Comparison of ENCODE assay signal across 29 cellular contexts in the genomic region with DNA sequence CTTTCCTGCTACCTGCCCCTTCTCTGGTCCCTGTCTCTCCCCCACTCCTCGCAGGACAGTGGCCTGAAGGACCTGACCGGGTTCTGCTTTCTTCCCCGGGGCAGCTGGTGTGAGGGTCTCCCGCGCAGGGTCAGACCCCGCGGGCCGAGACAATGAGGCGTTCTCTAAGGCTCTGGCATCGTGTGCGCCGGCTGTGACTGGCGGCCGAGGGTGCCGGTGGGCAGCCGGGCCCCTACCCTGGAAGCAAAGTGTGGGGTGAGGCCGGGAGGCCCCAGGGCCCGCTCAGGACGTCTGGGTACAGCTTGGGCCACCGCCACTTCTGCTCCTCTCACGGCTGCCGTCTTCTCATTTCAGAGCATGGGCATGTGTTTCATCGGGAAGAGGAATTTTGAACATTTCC.
"Had no signal": no experiment of that assay in that cellular context is flagged by ENCODE, and none has a peak within 500 bp of the region (broad histone marks: within the 10 kb centered on the region; RNA-seq: fewer than 3 reads in every experiment).

No MANE protein-coding gene starts in this region.

- H3K27me3 ChIP-seq: breast epithelium, esophagus muscularis mucosa, foreskin keratinocyte, neural progenitor cell, thyroid gland, upper lobe of left lung had no signal

- H3K36me3 Mint-ChIP-seq: natural killer cell had no signal

- DNase-seq: activated B cell treated with CpG ODN at 0.5 μM for 24 hours; activated CD4-positive, alpha-beta T cell treated with anti-CD3 and anti-CD28 coated beads, Interleukin-2, amount 50 U/mL, for 1 hour; activated CD8-positive, alpha-beta T cell treated with anti-CD3 and anti-CD28 coated beads for 36 hours; activated gamma-delta T cell treated with Interleukin-2 at 50 U/mL for 16 hours; activated naive CD4-positive, alpha-beta T cell treated with anti-CD3 and anti-CD28 coated beads, Interleukin-2, amount 50 U/mL, for 16 hours; activated T-cell treated with anti-CD3 and anti-CD28 coated beads, Interleukin-2, amount 50 U/mL, for 4 hours; amniotic stem cell; dermis blood vessel endothelial cell; effector CD4-positive, alpha-beta T cell; foreskin keratinocyte; mesendoderm; natural killer cell; stimulated activated CD4-positive, alpha-beta T cell treated with anti-CD3 and anti-CD28 coated beads, Interleukin-12 subunit alpha, Interleukin-12 subunit beta, amount 100 ng/mL, for 4 hours; stimulated activated CD4-positive, alpha-beta T cell treated with anti-CD3 and anti-CD28 coated beads, Interleukin-4, amount 100 ng/mL, for 1 hour; stimulated activated naive CD8-positive, alpha-beta T cell treated with anti-CD3 and anti-CD28 coated beads, Interleukin-15, amount 100 ng/mL, for 72 hours; substantia nigra; T-helper 1 cell; thyroid gland had no signal

- FAIRE-seq: colon, islet of Langerhans had no signal

- H3K4me1 Mint-ChIP-seq: activated T-helper 17 cell treated with anti-CD3 and anti-CD28 coated beads, Interleukin-2, amount 50 U/mL, for 72 hours had no signal

- H2AFZ ChIP-seq: neural progenitor cell had no signal

- H3K4me2 ChIP-seq: neural progenitor cell had no signal

- H3K9me3 ChIP-seq: breast epithelium, esophagus muscularis mucosa, thyroid gland, upper lobe of left lung had no signal

- H3K27me3 Mint-ChIP-seq: activated B cell treated with CpG ODN at 0.5 μM for 24 hours; activated CD8-positive, alpha-beta T cell treated with anti-CD3 and anti-CD28 coated beads for 36 hours; activated T-helper 17 cell treated with anti-CD3 and anti-CD28 coated beads, Interleukin-2, amount 50 U/mL, for 72 hours; central memory CD8-positive, alpha-beta T cell; stimulated activated naive CD8-positive, alpha-beta T cell treated with anti-CD3 and anti-CD28 coated beads, Interleukin-15, amount 100 ng/mL, for 72 hours had no signal

- H3K9ac ChIP-seq: neural progenitor cell had no signal

- H3K9me3 Mint-ChIP-seq: activated B cell treated with CpG ODN at 0.5 μM for 24 hours; activated CD8-positive, alpha-beta T cell treated with anti-CD3 and anti-CD28 coated beads for 36 hours; activated T-cell treated with anti-CD3 and anti-CD28 coated beads, Interleukin-2, amount 50 U/mL, for 4 hours; activated T-helper 17 cell treated with anti-CD3 and anti-CD28 coated beads, Interleukin-2, amount 50 U/mL, for 72 hours; central memory CD8-positive, alpha-beta T cell; natural killer cell; neural progenitor cell; stimulated activated naive CD8-positive, alpha-beta T cell treated with anti-CD3 and anti-CD28 coated beads, Interleukin-15, amount 100 ng/mL, for 72 hours; T-helper 2 cell treated with Interferon-gamma antibody and Interleukin-4, amounts not matched to agents 5 μg/mL and 100 μg/mL, for 36 hours had no signal

- ATAC-seq: activated CD8-positive, alpha-beta T cell treated with anti-CD3 and anti-CD28 coated beads for 36 hours; activated T-cell treated with anti-CD3 and anti-CD28 coated beads, Interleukin-2, amount 50 U/mL, for 4 hours; activated T-helper 17 cell treated with anti-CD3 and anti-CD28 coated beads, Interleukin-2, amount 50 U/mL, for 72 hours; foreskin keratinocyte; natural killer cell; right cardiac atrium; stimulated activated naive CD8-positive, alpha-beta T cell treated with anti-CD3 and anti-CD28 coated beads, Interleukin-15, amount 100 ng/mL, for 72 hours had no signal

- H3K4me3 ChIP-seq: breast epithelium, esophagus muscularis mucosa, lung, neural progenitor cell, thyroid gland, upper lobe of left lung had no signal

- H3K36me3 ChIP-seq: neural progenitor cell had no signal

- H3K4me3 Mint-ChIP-seq: activated B cell treated with CpG ODN at 0.5 μM for 24 hours; activated CD8-positive, alpha-beta T cell treated with anti-CD3 and anti-CD28 coated beads for 36 hours; activated T-cell treated with anti-CD3 and anti-CD28 coated beads, Interleukin-2, amount 50 U/mL, for 4 hours; activated T-helper 17 cell treated with anti-CD3 and anti-CD28 coated beads, Interleukin-2, amount 50 U/mL, for 72 hours; central memory CD8-positive, alpha-beta T cell; natural killer cell; neural progenitor cell; stimulated activated naive CD8-positive, alpha-beta T cell treated with anti-CD3 and anti-CD28 coated beads, Interleukin-15, amount 100 ng/mL, for 72 hours; T-helper 2 cell treated with Interferon-gamma antibody and Interleukin-4, amounts not matched to agents 5 μg/mL and 100 μg/mL, for 36 hours had no signal

- H3K27ac ChIP-seq: breast epithelium, esophagus muscularis mucosa, foreskin keratinocyte, neural progenitor cell, thyroid gland had no signal

- H3K27ac Mint-ChIP-seq: activated B cell treated with CpG ODN at 0.5 μM for 24 hours; activated CD8-positive, alpha-beta T cell treated with anti-CD3 and anti-CD28 coated beads for 36 hours; activated T-helper 17 cell treated with anti-CD3 and anti-CD28 coated beads, Interleukin-2, amount 50 U/mL, for 72 hours; natural killer cell; neural progenitor cell; T-helper 2 cell treated with Interferon-gamma antibody and Interleukin-4, amounts not matched to agents 5 μg/mL and 100 μg/mL, for 36 hours had no signal

- H3K4me1 ChIP-seq: breast epithelium, neural progenitor cell had no signal
